In the genomic region with DNA sequence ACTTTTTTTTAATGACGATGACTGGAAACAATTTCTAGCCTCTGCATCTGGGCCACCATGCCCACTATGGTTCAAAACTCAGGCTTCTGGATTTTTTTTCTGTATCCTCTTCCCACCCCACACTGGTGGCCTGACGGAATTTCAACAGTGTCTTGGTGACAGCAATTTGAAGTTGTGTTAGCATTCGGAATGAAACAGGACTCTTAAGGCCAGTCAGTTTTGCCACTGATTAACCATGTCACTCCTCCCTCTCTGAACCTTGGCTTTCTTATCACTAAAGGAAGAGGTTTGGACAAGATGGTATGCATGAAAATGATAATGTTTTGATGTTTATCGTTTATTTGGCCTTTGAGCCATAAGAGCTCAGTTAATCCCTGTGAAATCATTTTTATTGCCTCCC, we compare ENCODE assay signal across 1 cellular context.
A peak's percentile ranks its signal among the peaks of the same experiment; 100 is the strongest.
TF ChIP-seq lines count a peak whose summit lies in the region.

No MANE protein-coding gene starts in this region.

TF ChIP-seq in HepG2, 621 proteins besides CTCF, POLR2A, EP300 and RAD21 (continued from another document and continues in another):
- TF ChIP-seq SAFB2 (CRISPR knock-in tag; IDR thresholded peaks at IDR 0.05; ENCODE audit: borderline replicate concordance, low read depth) (no peak), ZNF652 (CRISPR knock-in tag; IDR thresholded peaks at IDR 0.05; ENCODE audit: borderline replicate concordance, low read depth) (peak; percentile 61; the same call in 1 of the 2 replicates), ZNF558 (CRISPR knock-in tag; IDR thresholded peaks at IDR 0.05; ENCODE audit: borderline replicate concordance) (no peak), REPIN1 (CRISPR knock-in tag; IDR thresholded peaks at IDR 0.05; ENCODE audit: borderline replicate concordance, low read depth) (no peak), ZNF660 (CRISPR knock-in tag; IDR thresholded peaks at IDR 0.05; ENCODE audit: borderline replicate concordance, low read depth) (no peak), MYC (CRISPR knock-in tag; IDR thresholded peaks at IDR 0.05; ENCODE audit: borderline replicate concordance) (no peak), GATAD2A (CRISPR knock-in tag; IDR thresholded peaks at IDR 0.05) (peak; percentile 71), ZNF724P (CRISPR knock-in tag; IDR thresholded peaks at IDR 0.05; ENCODE audit: borderline replicate concordance) (no peak), ZNF605 (CRISPR knock-in tag; IDR thresholded peaks at IDR 0.05) (no peak), FOSL1 (CRISPR knock-in tag; IDR thresholded peaks at IDR 0.05; ENCODE audit: borderline replicate concordance) (no peak), RARA (CRISPR knock-in tag; IDR thresholded peaks at IDR 0.05) (0 out of 2 replicates have a peak, but pooled peaks have one; percentile 13), PAF1 (CRISPR knock-in tag; IDR thresholded peaks at IDR 0.05) (no peak), ZFP37 (CRISPR knock-in tag; IDR thresholded peaks at IDR 0.05; ENCODE audit: borderline replicate concordance) (no peak), STAT5B (CRISPR knock-in tag; IDR thresholded peaks at IDR 0.05) (no peak), ZNF879 (CRISPR knock-in tag; IDR thresholded peaks at IDR 0.05) (no peak), ZNF598 (CRISPR knock-in tag; IDR thresholded peaks at IDR 0.05; ENCODE audit: borderline replicate concordance) (no peak), RCOR2 (CRISPR knock-in tag; IDR thresholded peaks at IDR 0.05) (0 out of 2 replicates have a peak, but pooled peaks have one; percentile 16), RFX5 (IDR thresholded peaks at IDR 0.05; ENCODE audit: low read depth, low read length) (no peak), ZNF329 (CRISPR knock-in tag; IDR thresholded peaks at IDR 0.05; ENCODE audit: low read depth) (no peak), KDM2A (CRISPR knock-in tag; IDR thresholded peaks at IDR 0.05; ENCODE audit: borderline replicate concordance, low read depth) (no peak), NKX3-1 (CRISPR knock-in tag; IDR thresholded peaks at IDR 0.05) (no peak), MED1 (CRISPR knock-in tag; IDR thresholded peaks at IDR 0.05) (peak; percentile 81), POGZ (CRISPR knock-in tag; IDR thresholded peaks at IDR 0.05) (no peak), ZNF83 (CRISPR knock-in tag; IDR thresholded peaks at IDR 0.05; ENCODE audit: borderline replicate concordance) (no peak), PHF8 (CRISPR knock-in tag; IDR thresholded peaks at IDR 0.05) (no peak), MAFF (IDR thresholded peaks at IDR 0.05; ENCODE audit: low read depth, low read length) (no peak)
- TF ChIP-seq, protein P1, sequence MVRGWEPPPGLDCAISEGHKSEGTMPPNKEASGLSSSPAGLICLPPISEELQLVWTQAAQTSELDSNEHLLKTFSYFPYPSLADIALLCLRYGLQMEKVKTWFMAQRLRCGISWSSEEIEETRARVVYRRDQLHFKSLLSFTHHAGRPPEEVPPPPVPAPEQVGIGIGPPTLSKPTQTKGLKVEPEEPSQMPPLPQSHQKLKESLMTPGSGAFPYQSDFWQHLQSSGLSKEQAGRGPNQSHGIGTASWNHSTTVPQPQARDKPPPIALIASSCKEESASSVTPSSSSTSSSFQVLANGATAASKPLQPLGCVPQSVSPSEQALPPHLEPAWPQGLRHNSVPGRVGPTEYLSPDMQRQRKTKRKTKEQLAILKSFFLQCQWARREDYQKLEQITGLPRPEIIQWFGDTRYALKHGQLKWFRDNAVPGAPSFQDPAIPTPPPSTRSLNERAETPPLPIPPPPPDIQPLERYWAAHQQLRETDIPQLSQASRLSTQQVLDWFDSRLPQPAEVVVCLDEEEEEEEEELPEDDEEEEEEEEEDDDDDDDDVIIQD (CRISPR knock-in tag; IDR thresholded peaks at IDR 0.05; ENCODE audit: low read depth): peak; percentile 24; the same call in 1 of the 2 replicates
- TF ChIP-seq, protein P2, sequence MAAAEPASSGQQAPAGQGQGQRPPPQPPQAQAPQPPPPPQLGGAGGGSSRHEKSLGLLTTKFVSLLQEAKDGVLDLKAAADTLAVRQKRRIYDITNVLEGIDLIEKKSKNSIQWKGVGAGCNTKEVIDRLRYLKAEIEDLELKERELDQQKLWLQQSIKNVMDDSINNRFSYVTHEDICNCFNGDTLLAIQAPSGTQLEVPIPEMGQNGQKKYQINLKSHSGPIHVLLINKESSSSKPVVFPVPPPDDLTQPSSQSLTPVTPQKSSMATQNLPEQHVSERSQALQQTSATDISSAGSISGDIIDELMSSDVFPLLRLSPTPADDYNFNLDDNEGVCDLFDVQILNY (CRISPR knock-in tag; conservative IDR thresholded peaks at IDR 0.05): no peak
- TF ChIP-seq, protein P3, sequence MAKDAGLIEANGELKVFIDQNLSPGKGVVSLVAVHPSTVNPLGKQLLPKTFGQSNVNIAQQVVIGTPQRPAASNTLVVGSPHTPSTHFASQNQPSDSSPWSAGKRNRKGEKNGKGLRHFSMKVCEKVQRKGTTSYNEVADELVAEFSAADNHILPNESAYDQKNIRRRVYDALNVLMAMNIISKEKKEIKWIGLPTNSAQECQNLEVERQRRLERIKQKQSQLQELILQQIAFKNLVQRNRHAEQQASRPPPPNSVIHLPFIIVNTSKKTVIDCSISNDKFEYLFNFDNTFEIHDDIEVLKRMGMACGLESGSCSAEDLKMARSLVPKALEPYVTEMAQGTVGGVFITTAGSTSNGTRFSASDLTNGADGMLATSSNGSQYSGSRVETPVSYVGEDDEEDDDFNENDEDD (CRISPR knock-in tag; IDR thresholded peaks at IDR 0.05; ENCODE audit: borderline replicate concordance): peak; percentile 25; the same call in 1 of the 2 replicates
- TF ChIP-seq, protein P4, sequence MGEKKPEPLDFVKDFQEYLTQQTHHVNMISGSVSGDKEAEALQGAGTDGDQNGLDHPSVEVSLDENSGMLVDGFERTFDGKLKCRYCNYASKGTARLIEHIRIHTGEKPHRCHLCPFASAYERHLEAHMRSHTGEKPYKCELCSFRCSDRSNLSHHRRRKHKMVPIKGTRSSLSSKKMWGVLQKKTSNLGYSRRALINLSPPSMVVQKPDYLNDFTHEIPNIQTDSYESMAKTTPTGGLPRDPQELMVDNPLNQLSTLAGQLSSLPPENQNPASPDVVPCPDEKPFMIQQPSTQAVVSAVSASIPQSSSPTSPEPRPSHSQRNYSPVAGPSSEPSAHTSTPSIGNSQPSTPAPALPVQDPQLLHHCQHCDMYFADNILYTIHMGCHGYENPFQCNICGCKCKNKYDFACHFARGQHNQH (CRISPR knock-in tag; IDR thresholded peaks at IDR 0.05): peak; percentile 60; the same call in 1 of the 2 replicates
- TF ChIP-seq, protein P5, sequence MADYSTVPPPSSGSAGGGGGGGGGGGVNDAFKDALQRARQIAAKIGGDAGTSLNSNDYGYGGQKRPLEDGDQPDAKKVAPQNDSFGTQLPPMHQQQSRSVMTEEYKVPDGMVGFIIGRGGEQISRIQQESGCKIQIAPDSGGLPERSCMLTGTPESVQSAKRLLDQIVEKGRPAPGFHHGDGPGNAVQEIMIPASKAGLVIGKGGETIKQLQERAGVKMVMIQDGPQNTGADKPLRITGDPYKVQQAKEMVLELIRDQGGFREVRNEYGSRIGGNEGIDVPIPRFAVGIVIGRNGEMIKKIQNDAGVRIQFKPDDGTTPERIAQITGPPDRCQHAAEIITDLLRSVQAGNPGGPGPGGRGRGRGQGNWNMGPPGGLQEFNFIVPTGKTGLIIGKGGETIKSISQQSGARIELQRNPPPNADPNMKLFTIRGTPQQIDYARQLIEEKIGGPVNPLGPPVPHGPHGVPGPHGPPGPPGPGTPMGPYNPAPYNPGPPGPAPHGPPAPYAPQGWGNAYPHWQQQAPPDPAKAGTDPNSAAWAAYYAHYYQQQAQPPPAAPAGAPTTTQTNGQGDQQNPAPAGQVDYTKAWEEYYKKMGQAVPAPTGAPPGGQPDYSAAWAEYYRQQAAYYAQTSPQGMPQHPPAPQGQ (CRISPR knock-in tag; IDR thresholded peaks at IDR 0.05; ENCODE audit: borderline replicate concordance): no peak
- TF ChIP-seq, protein P6, sequence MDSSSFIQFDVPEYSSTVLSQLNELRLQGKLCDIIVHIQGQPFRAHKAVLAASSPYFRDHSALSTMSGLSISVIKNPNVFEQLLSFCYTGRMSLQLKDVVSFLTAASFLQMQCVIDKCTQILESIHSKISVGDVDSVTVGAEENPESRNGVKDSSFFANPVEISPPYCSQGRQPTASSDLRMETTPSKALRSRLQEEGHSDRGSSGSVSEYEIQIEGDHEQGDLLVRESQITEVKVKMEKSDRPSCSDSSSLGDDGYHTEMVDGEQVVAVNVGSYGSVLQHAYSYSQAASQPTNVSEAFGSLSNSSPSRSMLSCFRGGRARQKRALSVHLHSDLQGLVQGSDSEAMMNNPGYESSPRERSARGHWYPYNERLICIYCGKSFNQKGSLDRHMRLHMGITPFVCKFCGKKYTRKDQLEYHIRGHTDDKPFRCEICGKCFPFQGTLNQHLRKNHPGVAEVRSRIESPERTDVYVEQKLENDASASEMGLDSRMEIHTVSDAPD (CRISPR knock-in tag; IDR thresholded peaks at IDR 0.05): no peak
- TF ChIP-seq, protein P7, sequence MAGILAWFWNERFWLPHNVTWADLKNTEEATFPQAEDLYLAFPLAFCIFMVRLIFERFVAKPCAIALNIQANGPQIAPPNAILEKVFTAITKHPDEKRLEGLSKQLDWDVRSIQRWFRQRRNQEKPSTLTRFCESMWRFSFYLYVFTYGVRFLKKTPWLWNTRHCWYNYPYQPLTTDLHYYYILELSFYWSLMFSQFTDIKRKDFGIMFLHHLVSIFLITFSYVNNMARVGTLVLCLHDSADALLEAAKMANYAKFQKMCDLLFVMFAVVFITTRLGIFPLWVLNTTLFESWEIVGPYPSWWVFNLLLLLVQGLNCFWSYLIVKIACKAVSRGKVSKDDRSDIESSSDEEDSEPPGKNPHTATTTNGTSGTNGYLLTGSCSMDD (CRISPR knock-in tag; IDR thresholded peaks at IDR 0.05): no peak
- TF ChIP-seq, protein P8, sequence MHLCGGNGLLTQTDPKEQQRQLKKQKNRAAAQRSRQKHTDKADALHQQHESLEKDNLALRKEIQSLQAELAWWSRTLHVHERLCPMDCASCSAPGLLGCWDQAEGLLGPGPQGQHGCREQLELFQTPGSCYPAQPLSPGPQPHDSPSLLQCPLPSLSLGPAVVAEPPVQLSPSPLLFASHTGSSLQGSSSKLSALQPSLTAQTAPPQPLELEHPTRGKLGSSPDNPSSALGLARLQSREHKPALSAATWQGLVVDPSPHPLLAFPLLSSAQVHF (CRISPR knock-in tag; IDR thresholded peaks at IDR 0.05): no peak
- TF ChIP-seq, protein P9, sequence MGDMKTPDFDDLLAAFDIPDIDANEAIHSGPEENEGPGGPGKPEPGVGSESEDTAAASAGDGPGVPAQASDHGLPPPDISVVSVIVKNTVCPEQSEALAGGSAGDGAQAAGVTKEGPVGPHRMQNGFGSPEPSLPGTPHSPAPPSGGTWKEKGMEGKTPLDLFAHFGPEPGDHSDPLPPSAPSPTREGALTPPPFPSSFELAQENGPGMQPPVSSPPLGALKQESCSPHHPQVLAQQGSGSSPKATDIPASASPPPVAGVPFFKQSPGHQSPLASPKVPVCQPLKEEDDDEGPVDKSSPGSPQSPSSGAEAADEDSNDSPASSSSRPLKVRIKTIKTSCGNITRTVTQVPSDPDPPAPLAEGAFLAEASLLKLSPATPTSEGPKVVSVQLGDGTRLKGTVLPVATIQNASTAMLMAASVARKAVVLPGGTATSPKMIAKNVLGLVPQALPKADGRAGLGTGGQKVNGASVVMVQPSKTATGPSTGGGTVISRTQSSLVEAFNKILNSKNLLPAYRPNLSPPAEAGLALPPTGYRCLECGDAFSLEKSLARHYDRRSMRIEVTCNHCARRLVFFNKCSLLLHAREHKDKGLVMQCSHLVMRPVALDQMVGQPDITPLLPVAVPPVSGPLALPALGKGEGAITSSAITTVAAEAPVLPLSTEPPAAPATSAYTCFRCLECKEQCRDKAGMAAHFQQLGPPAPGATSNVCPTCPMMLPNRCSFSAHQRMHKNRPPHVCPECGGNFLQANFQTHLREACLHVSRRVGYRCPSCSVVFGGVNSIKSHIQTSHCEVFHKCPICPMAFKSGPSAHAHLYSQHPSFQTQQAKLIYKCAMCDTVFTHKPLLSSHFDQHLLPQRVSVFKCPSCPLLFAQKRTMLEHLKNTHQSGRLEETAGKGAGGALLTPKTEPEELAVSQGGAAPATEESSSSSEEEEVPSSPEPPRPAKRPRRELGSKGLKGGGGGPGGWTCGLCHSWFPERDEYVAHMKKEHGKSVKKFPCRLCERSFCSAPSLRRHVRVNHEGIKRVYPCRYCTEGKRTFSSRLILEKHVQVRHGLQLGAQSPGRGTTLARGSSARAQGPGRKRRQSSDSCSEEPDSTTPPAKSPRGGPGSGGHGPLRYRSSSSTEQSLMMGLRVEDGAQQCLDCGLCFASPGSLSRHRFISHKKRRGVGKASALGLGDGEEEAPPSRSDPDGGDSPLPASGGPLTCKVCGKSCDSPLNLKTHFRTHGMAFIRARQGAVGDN (CRISPR knock-in tag; IDR thresholded peaks at IDR 0.05): no peak; the same call in 1 of the 2 replicates
- TF ChIP-seq, protein P10, sequence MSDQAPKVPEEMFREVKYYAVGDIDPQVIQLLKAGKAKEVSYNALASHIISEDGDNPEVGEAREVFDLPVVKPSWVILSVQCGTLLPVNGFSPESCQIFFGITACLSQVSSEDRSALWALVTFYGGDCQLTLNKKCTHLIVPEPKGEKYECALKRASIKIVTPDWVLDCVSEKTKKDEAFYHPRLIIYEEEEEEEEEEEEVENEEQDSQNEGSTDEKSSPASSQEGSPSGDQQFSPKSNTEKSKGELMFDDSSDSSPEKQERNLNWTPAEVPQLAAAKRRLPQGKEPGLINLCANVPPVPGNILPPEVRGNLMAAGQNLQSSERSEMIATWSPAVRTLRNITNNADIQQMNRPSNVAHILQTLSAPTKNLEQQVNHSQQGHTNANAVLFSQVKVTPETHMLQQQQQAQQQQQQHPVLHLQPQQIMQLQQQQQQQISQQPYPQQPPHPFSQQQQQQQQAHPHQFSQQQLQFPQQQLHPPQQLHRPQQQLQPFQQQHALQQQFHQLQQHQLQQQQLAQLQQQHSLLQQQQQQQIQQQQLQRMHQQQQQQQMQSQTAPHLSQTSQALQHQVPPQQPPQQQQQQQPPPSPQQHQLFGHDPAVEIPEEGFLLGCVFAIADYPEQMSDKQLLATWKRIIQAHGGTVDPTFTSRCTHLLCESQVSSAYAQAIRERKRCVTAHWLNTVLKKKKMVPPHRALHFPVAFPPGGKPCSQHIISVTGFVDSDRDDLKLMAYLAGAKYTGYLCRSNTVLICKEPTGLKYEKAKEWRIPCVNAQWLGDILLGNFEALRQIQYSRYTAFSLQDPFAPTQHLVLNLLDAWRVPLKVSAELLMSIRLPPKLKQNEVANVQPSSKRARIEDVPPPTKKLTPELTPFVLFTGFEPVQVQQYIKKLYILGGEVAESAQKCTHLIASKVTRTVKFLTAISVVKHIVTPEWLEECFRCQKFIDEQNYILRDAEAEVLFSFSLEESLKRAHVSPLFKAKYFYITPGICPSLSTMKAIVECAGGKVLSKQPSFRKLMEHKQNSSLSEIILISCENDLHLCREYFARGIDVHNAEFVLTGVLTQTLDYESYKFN (CRISPR knock-in tag; conservative IDR thresholded peaks at IDR 0.05): peak; percentile 87
- TF ChIP-seq, protein P11, sequence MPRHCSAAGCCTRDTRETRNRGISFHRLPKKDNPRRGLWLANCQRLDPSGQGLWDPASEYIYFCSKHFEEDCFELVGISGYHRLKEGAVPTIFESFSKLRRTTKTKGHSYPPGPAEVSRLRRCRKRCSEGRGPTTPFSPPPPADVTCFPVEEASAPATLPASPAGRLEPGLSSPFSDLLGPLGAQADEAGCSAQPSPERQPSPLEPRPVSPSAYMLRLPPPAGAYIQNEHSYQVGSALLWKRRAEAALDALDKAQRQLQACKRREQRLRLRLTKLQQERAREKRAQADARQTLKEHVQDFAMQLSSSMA (CRISPR knock-in tag; IDR thresholded peaks at IDR 0.05): no peak
- TF ChIP-seq, protein P12, sequence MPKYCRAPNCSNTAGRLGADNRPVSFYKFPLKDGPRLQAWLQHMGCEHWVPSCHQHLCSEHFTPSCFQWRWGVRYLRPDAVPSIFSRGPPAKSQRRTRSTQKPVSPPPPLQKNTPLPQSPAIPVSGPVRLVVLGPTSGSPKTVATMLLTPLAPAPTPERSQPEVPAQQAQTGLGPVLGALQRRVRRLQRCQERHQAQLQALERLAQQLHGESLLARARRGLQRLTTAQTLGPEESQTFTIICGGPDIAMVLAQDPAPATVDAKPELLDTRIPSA (CRISPR knock-in tag; IDR thresholded peaks at IDR 0.05; ENCODE audit: borderline replicate concordance): no peak
- TF ChIP-seq, protein P13, sequence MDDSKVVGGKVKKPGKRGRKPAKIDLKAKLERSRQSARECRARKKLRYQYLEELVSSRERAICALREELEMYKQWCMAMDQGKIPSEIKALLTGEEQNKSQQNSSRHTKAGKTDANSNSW (CRISPR knock-in tag; IDR thresholded peaks at IDR 0.05; ENCODE audit: borderline replicate concordance): no peak
